1 cellular context compared by ENCODE assay signal in the genomic region with DNA sequence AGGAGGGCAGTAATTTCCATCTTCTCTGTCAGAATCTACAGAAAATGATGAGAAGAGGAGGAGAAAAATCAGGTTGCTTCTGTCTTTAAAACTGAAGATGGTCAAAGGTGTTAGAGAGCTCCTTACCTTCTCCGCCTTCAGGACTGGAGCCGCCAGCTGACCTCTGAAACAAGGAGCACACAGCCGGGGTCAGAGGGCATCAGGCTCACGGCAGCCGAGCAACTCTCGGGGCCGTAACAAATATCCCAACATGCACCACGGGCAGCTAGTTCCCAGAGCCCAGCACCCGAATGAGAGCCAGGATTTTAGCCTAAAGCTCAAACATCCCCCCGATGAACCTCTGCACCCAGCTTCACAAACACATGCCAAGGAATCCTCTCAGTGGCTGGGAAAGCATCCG.
TF ChIP-seq lines count a peak whose summit lies in the region.

No MANE protein-coding gene starts in this region.

TF ChIP-seq in HepG2, 621 proteins besides CTCF, POLR2A, EP300 and RAD21:
- TF ChIP-seq ARNTL (CRISPR knock-in tag; IDR thresholded peaks at IDR 0.05) (no peak), MYNN (CRISPR knock-in tag; IDR thresholded peaks at IDR 0.05; ENCODE audit: low read depth) (no peak), ZNF607 (CRISPR knock-in tag; IDR thresholded peaks at IDR 0.05; ENCODE audit: borderline replicate concordance) (no peak)
- TF ChIP-seq, protein P1, sequence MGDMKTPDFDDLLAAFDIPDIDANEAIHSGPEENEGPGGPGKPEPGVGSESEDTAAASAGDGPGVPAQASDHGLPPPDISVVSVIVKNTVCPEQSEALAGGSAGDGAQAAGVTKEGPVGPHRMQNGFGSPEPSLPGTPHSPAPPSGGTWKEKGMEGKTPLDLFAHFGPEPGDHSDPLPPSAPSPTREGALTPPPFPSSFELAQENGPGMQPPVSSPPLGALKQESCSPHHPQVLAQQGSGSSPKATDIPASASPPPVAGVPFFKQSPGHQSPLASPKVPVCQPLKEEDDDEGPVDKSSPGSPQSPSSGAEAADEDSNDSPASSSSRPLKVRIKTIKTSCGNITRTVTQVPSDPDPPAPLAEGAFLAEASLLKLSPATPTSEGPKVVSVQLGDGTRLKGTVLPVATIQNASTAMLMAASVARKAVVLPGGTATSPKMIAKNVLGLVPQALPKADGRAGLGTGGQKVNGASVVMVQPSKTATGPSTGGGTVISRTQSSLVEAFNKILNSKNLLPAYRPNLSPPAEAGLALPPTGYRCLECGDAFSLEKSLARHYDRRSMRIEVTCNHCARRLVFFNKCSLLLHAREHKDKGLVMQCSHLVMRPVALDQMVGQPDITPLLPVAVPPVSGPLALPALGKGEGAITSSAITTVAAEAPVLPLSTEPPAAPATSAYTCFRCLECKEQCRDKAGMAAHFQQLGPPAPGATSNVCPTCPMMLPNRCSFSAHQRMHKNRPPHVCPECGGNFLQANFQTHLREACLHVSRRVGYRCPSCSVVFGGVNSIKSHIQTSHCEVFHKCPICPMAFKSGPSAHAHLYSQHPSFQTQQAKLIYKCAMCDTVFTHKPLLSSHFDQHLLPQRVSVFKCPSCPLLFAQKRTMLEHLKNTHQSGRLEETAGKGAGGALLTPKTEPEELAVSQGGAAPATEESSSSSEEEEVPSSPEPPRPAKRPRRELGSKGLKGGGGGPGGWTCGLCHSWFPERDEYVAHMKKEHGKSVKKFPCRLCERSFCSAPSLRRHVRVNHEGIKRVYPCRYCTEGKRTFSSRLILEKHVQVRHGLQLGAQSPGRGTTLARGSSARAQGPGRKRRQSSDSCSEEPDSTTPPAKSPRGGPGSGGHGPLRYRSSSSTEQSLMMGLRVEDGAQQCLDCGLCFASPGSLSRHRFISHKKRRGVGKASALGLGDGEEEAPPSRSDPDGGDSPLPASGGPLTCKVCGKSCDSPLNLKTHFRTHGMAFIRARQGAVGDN (CRISPR knock-in tag; IDR thresholded peaks at IDR 0.05), result peak; percentile 24; the same call in 1 of the 2 replicates
